Comparison of ENCODE assay signal across 9 cellular contexts in the genomic region with DNA sequence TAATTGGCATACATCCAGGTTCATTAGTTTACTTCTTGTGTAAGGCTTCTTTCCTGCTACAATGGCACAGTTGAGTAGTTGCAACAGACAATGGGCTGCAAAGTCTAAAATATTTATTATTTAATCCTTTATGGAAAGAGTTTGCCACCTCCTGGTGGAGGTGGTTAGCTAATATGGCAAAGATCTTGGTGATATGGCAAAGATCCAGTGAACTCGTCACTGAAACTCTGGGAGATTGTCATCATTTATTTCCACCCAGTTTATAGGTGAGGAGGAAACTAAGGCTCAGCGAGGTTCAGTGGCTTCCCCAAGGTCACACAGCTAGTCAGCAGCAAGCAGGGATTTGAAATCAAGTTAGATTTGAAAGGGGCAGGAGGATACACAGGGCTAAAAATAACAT. TPM values are rescaled to one million over a fixed set of nuclear protein-coding genes. Genes with fewer than 3 reads are reported as not detected.
DNase-seq lines count a peak whose midpoint lies in the region; ATAC-seq and TF ChIP-seq lines count a peak whose summit lies in the region.
"Had no signal": no experiment of that assay in that cellular context is flagged by ENCODE, and none has a peak within 500 bp of the region (broad histone marks: within the 10 kb centered on the region; RNA-seq: fewer than 3 reads in every experiment).

No MANE protein-coding gene starts in this region.

- H3K27me3 ChIP-seq in BLaER1, result no peaks in the 10 kb centered on the region
- H3K27me3 ChIP-seq in body of pancreas, result no peaks in the 10 kb centered on the region
- H3K27me3 ChIP-seq: vagina had no signal

- no peaks in the 10 kb centered on the region for H4K20me1 ChIP-seq in BLaER1

- no peaks in the 10 kb centered on the region for H3K9me3 ChIP-seq in BLaER1
- no peaks in the 10 kb centered on the region for H3K9me3 ChIP-seq in body of pancreas
- H3K9me3 ChIP-seq: vagina had no signal

- peak; percentile 29 for ATAC-seq in body of pancreas
- no peak for ATAC-seq in GM19351 (IDR thresholded peaks at IDR 0.05; ENCODE audit: unreplicated experiment)
- no peak for ATAC-seq in HG02840 (IDR thresholded peaks at IDR 0.05; ENCODE audit: low FRiP score, unreplicated experiment)

- intact Hi-C loops in body of pancreas (cut with DNase I), result no loop called here

- H3K4me3 ChIP-seq in BLaER1 (no peak overlapping the region), body of pancreas (no peak overlapping the region)
- H3K4me3 ChIP-seq: vagina had no signal

- H3K27ac ChIP-seq in BLaER1, result no peak overlapping the region
- no peak overlapping the region for H3K27ac ChIP-seq in body of pancreas
- H3K27ac ChIP-seq: vagina had no signal

- TF ChIP-seq CTCF in body of pancreas (IDR thresholded peaks at IDR 0.05), result peak in 5 of 7 experiments; percentile 16 to 46 (median 37)

- no peak for TF ChIP-seq POLR2A in body of pancreas (IDR thresholded peaks at IDR 0.05)

- H3K4me2 ChIP-seq in BLaER1, result peak overlapping the region; percentile 28

- H3K36me3 ChIP-seq in BLaER1, result no peaks in the 10 kb centered on the region
- no peaks in the 10 kb centered on the region for H3K36me3 ChIP-seq in body of pancreas (replicated peaks in 1 of 2; ENCODE audit: insufficient read depth in 1 of 2, low read depth in 2 of 2)
- H3K36me3 ChIP-seq: vagina had no signal

- WGBS in body of pancreas, 2 donors, result 6 to 10% methylated on average over 2 of the region's 2 CpGs

- 0 out of 2 replicates have a peak overlapping the region, but pooled peaks have one; percentile 28 for H3K9ac ChIP-seq in BLaER1

- DNase-seq in HCEC 1CT (peak; percentile 24), body of pancreas (peak in 3 of 4 donors; percentile 9 to 49 (median 21)), lung microvascular endothelial cell (ENCODE audit: low read depth in 2 of 2) (peak; percentile 62 to 65), NOMO-1 treated with dmso at 0.1 percent for 144 hours (lab: John Stamatoyannopoulos, UW; ENCODE audit: unreplicated experiment) (no peak), hepatic stellate cell (ENCODE audit: low spot score) (no peak)

- peaks cover 14% of the 10 kb centered on the region for H3K4me1 ChIP-seq in BLaER1
- H3K4me1 ChIP-seq in body of pancreas, result peaks cover 8% of the 10 kb centered on the region

RNA-seq across cellular contexts. Expression of gene IFFO2, which starts 16.1 kb away (rescaled TPM):
- 100 to 1,000 TPM in 1 of 2 donors, 10 to 100 TPM in 1; 23.1 to 219 TPM for total RNA-seq in body of pancreas
- 4.6 and 7.4 TPM in 2 replicates for total RNA-seq in lung microvascular endothelial cell

Comparison
In these comparisons a context has a peak if more than half of its experiments do, and no peak if none do; other contexts are left out.
1. DNase-seq: peak in HCEC 1CT (single experiment), body of pancreas (3 of 4) and lung microvascular endothelial cell (2 of 2); none in NOMO-1 treated with dmso at 0.1 percent for 144 hours (single experiment) and hepatic stellate cell (single experiment).